21 cellular contexts compared by ENCODE assay signal in the genomic region with DNA sequence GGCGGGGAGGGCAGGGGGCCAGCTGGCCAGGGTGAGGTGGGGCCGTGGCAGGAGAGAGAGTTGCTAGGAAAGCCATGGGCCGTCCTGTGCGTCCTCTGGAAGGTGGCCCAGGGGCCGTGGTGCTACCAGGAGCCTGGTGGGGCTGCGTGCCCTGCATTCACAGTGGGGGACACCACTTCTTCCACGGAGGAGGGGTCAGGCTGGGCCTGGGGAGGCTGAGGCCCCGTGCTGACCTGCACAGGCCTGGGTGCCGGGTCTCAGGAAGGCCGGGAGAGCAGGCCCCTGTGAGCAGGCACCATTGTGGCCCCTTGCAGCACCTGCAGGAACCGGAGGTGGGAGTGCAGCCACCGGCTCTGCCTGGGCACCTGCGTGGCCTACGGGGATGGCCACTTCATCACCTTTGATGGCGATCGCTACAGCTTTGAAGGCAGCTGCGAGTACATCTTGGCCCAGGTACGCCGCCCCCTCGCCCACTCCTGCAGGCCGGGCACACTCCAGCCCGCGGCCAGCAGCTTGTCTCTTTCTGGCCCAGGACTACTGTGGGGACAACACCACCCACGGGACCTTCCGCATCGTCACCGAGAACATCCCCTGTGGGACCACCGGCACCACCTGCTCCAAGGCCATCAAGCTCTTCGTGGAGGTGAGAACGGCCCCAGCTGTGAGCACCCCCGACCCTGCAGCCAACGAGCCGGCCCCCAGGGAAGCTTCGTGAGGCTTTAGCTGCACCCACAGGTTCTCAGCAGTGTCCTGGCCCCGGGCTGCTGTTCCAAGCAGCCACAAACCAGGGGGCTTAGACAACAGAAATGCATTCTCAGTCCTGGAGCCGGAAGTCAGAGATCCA. TPM values are rescaled to one million over a fixed set of nuclear protein-coding genes. Genes with fewer than 3 reads are reported as not detected.
DNase-seq lines count a peak whose midpoint lies in the region; ATAC-seq and TF ChIP-seq lines count a peak whose summit lies in the region.
"Had no signal": no experiment of that assay in that cellular context is flagged by ENCODE, and none has a peak within 500 bp of the region (broad histone marks: within the 10 kb centered on the region; RNA-seq: fewer than 3 reads in every experiment).

No MANE protein-coding gene starts in this region.

- H3K4me1 Mint-ChIP-seq in stimulated activated naive CD8-positive, alpha-beta T cell treated with anti-CD3 and anti-CD28 coated beads, Interleukin-15, amount 100 ng/mL, for 72 hours: no peaks in the 10 kb centered on the region
- H3K4me1 Mint-ChIP-seq in neural progenitor cell: peaks cover 2% of the 10 kb centered on the region
- H3K4me1 Mint-ChIP-seq: T-helper 17 cell had no signal

- H3K9me3 ChIP-seq in heart left ventricle (no peaks in the 10 kb centered on the region), neural progenitor cell (ENCODE audit: low read depth) (no peaks in the 10 kb centered on the region), OCI-LY7 (ENCODE audit: low read length) (no peaks in the 10 kb centered on the region)

- H3K79me2 ChIP-seq in neural progenitor cell (ENCODE audit: low read depth) (no peaks in the 10 kb centered on the region), OCI-LY7 (ENCODE audit: insufficient read depth, low read depth, low read length) (no peaks in the 10 kb centered on the region)

- TF ChIP-seq CTCF in heart left ventricle (IDR thresholded peaks at IDR 0.05): no peak
- TF ChIP-seq CTCF in neural progenitor cell (IDR thresholded peaks at IDR 0.05): no peak
- no peak for TF ChIP-seq CTCF in OCI-LY7 (conservative IDR thresholded peaks at IDR 0.05; ENCODE audit: low read length)
- no peak for TF ChIP-seq CTCF in GM13976 (IDR thresholded peaks at IDR 0.05; ENCODE audit: borderline replicate concordance, control extremely low read depth, extremely low read depth, insufficient read depth, missing control alignments)

- no peaks in the 10 kb centered on the region for H3K4me1 ChIP-seq in heart left ventricle
- H3K4me1 ChIP-seq in neural progenitor cell: no peaks in the 10 kb centered on the region
- H3K4me1 ChIP-seq in OCI-LY7 (ENCODE audit: insufficient read depth, low read length, poor library complexity, severe bottlenecking): no peaks in the 10 kb centered on the region

- H3K4me3 ChIP-seq in heart left ventricle: no peak overlapping the region
- H3K4me3 ChIP-seq in neural progenitor cell: no peak overlapping the region
- no peak overlapping the region for H3K4me3 ChIP-seq in OCI-LY7 (ENCODE audit: low read depth, low read length, poor library complexity, severe bottlenecking)
- H3K4me3 ChIP-seq: cardiac muscle cell, K562 had no signal

- H3K9me2 ChIP-seq in OCI-LY7 (ENCODE audit: insufficient read depth, low read length): no peaks in the 10 kb centered on the region

- intact Hi-C loops in heart left ventricle (cut with DNase I): no loop called here
- intact Hi-C loops in OCI-LY7 (cut with micrococcal nuclease; ENCODE audit: unreplicated experiment): no loop called here

- no TSS peak for BruUV-seq in OCI-LY7 (replicated peaks; lab: Mats Ljungman, UMichigan)

- H3K27me3 Mint-ChIP-seq in stimulated activated naive CD8-positive, alpha-beta T cell treated with anti-CD3 and anti-CD28 coated beads, Interleukin-15, amount 100 ng/mL, for 72 hours: no peaks in the 10 kb centered on the region
- peaks cover 6% of the 10 kb centered on the region for H3K27me3 Mint-ChIP-seq in neural progenitor cell (ENCODE audit: insufficient read depth, low read depth)
- H3K27me3 Mint-ChIP-seq: activated CD4-positive, alpha-beta memory T cell treated with anti-CD3 and anti-CD28 coated beads for 36 hours; CD4-positive, alpha-beta T cell; T-helper 17 cell had no signal

- no peaks in the 10 kb centered on the region for H3K36me3 Mint-ChIP-seq in neural progenitor cell
- H3K36me3 Mint-ChIP-seq: activated CD4-positive, alpha-beta memory T cell treated with anti-CD3 and anti-CD28 coated beads for 36 hours had no signal

- TF ChIP-seq POLR2A in heart left ventricle (IDR thresholded peaks at IDR 0.05): no peak

- H3K9ac ChIP-seq in neural progenitor cell: no peak overlapping the region

- 80 to 82% (median 80%) methylated on average over 28 to 36 of the region's 36 CpGs for WGBS in heart left ventricle, 4 donors

- no peaks in the 10 kb centered on the region for H3K36me3 ChIP-seq in heart left ventricle
- no peaks in the 10 kb centered on the region for H3K36me3 ChIP-seq in neural progenitor cell
- no peaks in the 10 kb centered on the region for H3K36me3 ChIP-seq in OCI-LY7 (ENCODE audit: insufficient read depth, low read length)
- H3K36me3 ChIP-seq: cardiac muscle cell had no signal

- peak; percentile 11 for ATAC-seq in stimulated activated naive CD8-positive, alpha-beta T cell treated with anti-CD3 and anti-CD28 coated beads, Interleukin-15, amount 100 ng/mL, for 72 hours
- ATAC-seq in stimulated activated naive CD8-positive, alpha-beta T cell treated with anti-CD3 and anti-CD28 coated beads, Interleukin-15, Interleukin-2, amounts not matched to agents 100 U/mL and 50 U/mL, for 24 hours: no peak
- ATAC-seq in heart left ventricle: no peak
- ATAC-seq: K562, T-helper 17 cell had no signal

- H3K4me2 ChIP-seq in neural progenitor cell: no peak overlapping the region
- no peak overlapping the region for H3K4me2 ChIP-seq in OCI-LY7 (ENCODE audit: low read length)

- H2AFZ ChIP-seq in neural progenitor cell (replicated peaks): no peak overlapping the region
- no peak overlapping the region for H2AFZ ChIP-seq in OCI-LY7 (ENCODE audit: low read length)

- H3K27ac ChIP-seq in heart left ventricle (no peak overlapping the region), neural progenitor cell (no peak overlapping the region), OCI-LY7 (ENCODE audit: low read depth, low read length, poor library complexity, severe bottlenecking) (no peak overlapping the region)
- H3K27ac ChIP-seq: cardiac muscle cell had no signal

- no peaks in the 10 kb centered on the region for H3F3A ChIP-seq in neural progenitor cell (ENCODE audit: low read depth)

- CTCF ChIA-PET in OCI-LY7 (lab: Charles Lee; ENCODE audit: unreplicated experiment): no interaction called here

- H3K4me3 Mint-ChIP-seq in stimulated activated naive CD8-positive, alpha-beta T cell treated with anti-CD3 and anti-CD28 coated beads, Interleukin-15, amount 100 ng/mL, for 72 hours: no peak overlapping the region
- H3K4me3 Mint-ChIP-seq in neural progenitor cell: no peak overlapping the region
- H3K4me3 Mint-ChIP-seq: activated CD4-positive, alpha-beta memory T cell treated with anti-CD3 and anti-CD28 coated beads for 36 hours; CD4-positive, alpha-beta T cell; T-helper 17 cell had no signal

- no peak overlapping the region for H3K27ac Mint-ChIP-seq in stimulated activated naive CD8-positive, alpha-beta T cell treated with anti-CD3 and anti-CD28 coated beads, Interleukin-15, amount 100 ng/mL, for 72 hours
- H3K27ac Mint-ChIP-seq in neural progenitor cell: no peak overlapping the region
- H3K27ac Mint-ChIP-seq: activated CD4-positive, alpha-beta memory T cell treated with anti-CD3 and anti-CD28 coated beads for 36 hours; CD4-positive, alpha-beta T cell; T-helper 17 cell had no signal

- DNase-seq in stimulated activated naive CD8-positive, alpha-beta T cell treated with anti-CD3 and anti-CD28 coated beads, Interleukin-15, amount 100 ng/mL, for 72 hours: no peak
- no peak for DNase-seq in stimulated activated naive CD8-positive, alpha-beta T cell treated with anti-CD3 and anti-CD28 coated beads, Interleukin-15, Interleukin-2, amounts not matched to agents 100 U/mL and 50 U/mL, for 24 hours
- DNase-seq in heart left ventricle: peak in 3 of 5 donors; percentile 18 to 52 (median 22)
- DNase-seq in neural progenitor cell (ENCODE audit: low spot score): peak; percentile 1
- DNase-seq in OCI-LY7 (ENCODE audit: low spot score): no peak
- DNase-seq in DMS79 treated with DMSO at 0.1 percent for 48 hours (lab: John Stamatoyannopoulos, UW): no peak
- DNase-seq in GM13976 (ENCODE audit: low spot score): no peak
- DNase-seq in effector CD8-positive, alpha-beta T cell (lab: John Stamatoyannopoulos, UW): no peak
- DNase-seq: activated CD4-positive, alpha-beta memory T cell treated with anti-CD3 and anti-CD28 coated beads for 36 hours; amniotic stem cell; foreskin melanocyte; GF-D8; NCI-H2171 treated with DMSO at 0.1 percent for 48 hours; NCI-H748 treated with DMSO at 0.1 percent for 48 hours; SIG-M5; stimulated activated CD4-positive, alpha-beta T cell treated with anti-CD3 and anti-CD28 coated beads, Interleukin-15, amount 100 ng/mL, for 24 hours had no signal

- H3K27me3 ChIP-seq in heart left ventricle: peaks cover 0 to 22% (median 3%) of the 10 kb centered on the region in 9 donors
- no peaks in the 10 kb centered on the region for H3K27me3 ChIP-seq in neural progenitor cell
- H3K27me3 ChIP-seq: cardiac muscle cell had no signal

- H4K20me1 ChIP-seq in neural progenitor cell (ENCODE audit: low read depth): peaks cover 6% of the 10 kb centered on the region
- no peaks in the 10 kb centered on the region for H4K20me1 ChIP-seq in OCI-LY7 (ENCODE audit: insufficient read depth, low read length)

- POLR2A ChIA-PET in OCI-LY7 (lab: Charles Lee): no interaction called here

- in situ Hi-C loops in GM13976 (cut with MboI; ENCODE audit: low sequenced_read_pairs, unreplicated experiment): no loop called here

- no peaks in the 10 kb centered on the region for H3K9me3 Mint-ChIP-seq in stimulated activated naive CD8-positive, alpha-beta T cell treated with anti-CD3 and anti-CD28 coated beads, Interleukin-15, amount 100 ng/mL, for 72 hours
- no peaks in the 10 kb centered on the region for H3K9me3 Mint-ChIP-seq in neural progenitor cell
- H3K9me3 Mint-ChIP-seq: activated CD4-positive, alpha-beta memory T cell treated with anti-CD3 and anti-CD28 coated beads for 36 hours; CD4-positive, alpha-beta T cell had no signal

RNA-seq across cellular contexts. Expression of gene MUC5B, which starts 12.1 kb away (rescaled TPM):
- total RNA-seq in heart left ventricle (not detected), neural progenitor cell (ENCODE audit: low replicate concordance) (0.03 TPM in 1 of 2 replicates, not detected in the other), OCI-LY7 (2022) (0.02 TPM in 1 of 2 replicates, not detected in the other)
- under 1 TPM in 1 of 2 donors, not detected in 1; 0.01 TPM for polyA plus RNA-seq in heart left ventricle
- under 0.01 TPM in 1 of 2 replicates, not detected in the other for total RNA-seq in OCI-LY7 (2014; rRNA removed; shearing (Covaris generic))
- total RNA-seq: activated CD4-positive, alpha-beta memory T cell treated with anti-CD3 and anti-CD28 coated beads for 36 hours; cardiac muscle cell; CD4-positive, alpha-beta T cell; dermis microvascular lymphatic vessel endothelial cell; T-helper 17 cell had no signal
- polyA plus RNA-seq: cardiac muscle cell had no signal

Comparison
In these comparisons a context has a peak if more than half of its experiments do, and no peak if none do; other contexts are left out.
1. DNase-seq: peak in heart left ventricle (3 of 5) and neural progenitor cell (single experiment); none in stimulated activated naive CD8-positive, alpha-beta T cell treated with anti-CD3 and anti-CD28 coated beads, Interleukin-15, amount 100 ng/mL, for 72 hours (0 of 2), stimulated activated naive CD8-positive, alpha-beta T cell treated with anti-CD3 and anti-CD28 coated beads, Interleukin-15, Interleukin-2, amounts not matched to agents 100 U/mL and 50 U/mL, for 24 hours (single experiment), OCI-LY7 (single experiment), DMS79 treated with DMSO at 0.1 percent for 48 hours (single experiment), GM13976 (single experiment) and effector CD8-positive, alpha-beta T cell (single experiment).